In the genomic region with DNA sequence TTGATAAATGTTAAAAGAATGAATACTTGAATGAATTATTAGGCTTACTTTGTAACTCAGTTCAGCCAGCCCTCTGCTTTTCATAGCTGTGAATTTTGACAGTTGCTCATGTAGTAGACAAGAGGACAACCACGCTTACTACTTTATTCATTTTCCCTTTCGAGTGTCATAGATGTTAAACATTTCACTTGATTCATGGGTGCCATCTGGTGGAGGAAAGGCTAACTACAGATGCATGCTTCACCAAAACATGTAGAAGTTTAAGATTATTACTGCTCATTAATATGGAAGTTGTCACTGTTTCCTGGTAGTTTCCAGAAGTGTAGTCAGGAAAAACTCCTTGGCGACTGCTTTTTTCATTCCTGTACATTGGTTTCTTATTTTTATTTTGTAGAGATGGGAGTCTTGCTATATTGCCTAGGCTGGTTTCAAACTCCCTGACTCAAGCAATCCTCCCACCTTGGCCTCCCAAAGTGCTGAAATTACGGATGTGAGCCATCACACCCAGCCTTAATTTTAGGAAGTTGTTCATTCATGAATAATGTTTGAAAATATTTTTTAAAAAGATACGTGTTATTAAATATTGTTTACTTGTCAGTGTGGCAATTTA, we compare ENCODE assay signal across 8 cellular contexts.
DNase-seq lines count a peak whose midpoint lies in the region; ATAC-seq and TF ChIP-seq lines count a peak whose summit lies in the region.

No MANE protein-coding gene starts in this region.

- no peaks in the 10 kb centered on the region for H3K36me3 Mint-ChIP-seq in central memory CD8-positive, alpha-beta T cell (ENCODE audit: insufficient read depth)

- peak in 1 of 3 donors; percentile 72 for TF ChIP-seq CTCF in lower leg skin (IDR thresholded peaks at IDR 0.05)

- no peak overlapping the region for H3K27ac Mint-ChIP-seq in central memory CD8-positive, alpha-beta T cell (ENCODE audit: low read depth)

- peak; percentile 23 for DNase-seq in activated CD4-positive, CD25-positive, alpha-beta regulatory T cell treated with anti-CD3 and anti-CD28 coated beads, Interleukin-2, amount 50 U/mL, for 16 hours (ENCODE audit: low read depth, low spot score)
- DNase-seq in activated CD4-positive, CD25-positive, alpha-beta regulatory T cell (lab: John Stamatoyannopoulos, UW) = no peak
- peak; percentile 61 for DNase-seq in T-helper 9 cell
- peak; percentile 54 to 58 for DNase-seq in central memory CD8-positive, alpha-beta T cell (ENCODE audit: low spot score in 2 of 2)
- peak; percentile 85 to 90 for DNase-seq in lower leg skin (ENCODE audit: low spot score in 2 of 2)
- peak; percentile 70 for DNase-seq in stimulated activated CD8-positive, alpha-beta memory T cell treated with anti-CD3 and anti-CD28 coated beads, Interleukin-15, amount 100 ng/mL, for 1 hour (ENCODE audit: low read depth)
- DNase-seq in DMS79 (lab: John Stamatoyannopoulos, UW) = no peak

- no peak overlapping the region for H3K4me3 Mint-ChIP-seq in central memory CD8-positive, alpha-beta T cell

- H3K4me3 ChIP-seq in lower leg skin (ENCODE audit: low read depth, poor library complexity, severe bottlenecking) = no peak overlapping the region

- no peaks in the 10 kb centered on the region for H3K27me3 Mint-ChIP-seq in central memory CD8-positive, alpha-beta T cell

- H3K9me3 Mint-ChIP-seq in central memory CD8-positive, alpha-beta T cell = no peaks in the 10 kb centered on the region

- ATAC-seq in HG03135 (IDR thresholded peaks at IDR 0.05; ENCODE audit: unreplicated experiment) = peak; percentile 85
- ATAC-seq in central memory CD8-positive, alpha-beta T cell (replicated peaks; ENCODE audit: extremely low read depth, poor library complexity, severe bottlenecking) = peak; percentile 72

- intact Hi-C loops in lower leg skin (cut with DNase I; ENCODE audit: low total_unique reads) = loop anchor here (5.0 to 10.0 kb wide), 2 partner anchors 235 to 483 kb away; no protein-coding TSS in a partner anchor

- TF ChIP-seq POLR2A in lower leg skin (IDR thresholded peaks at IDR 0.05) = no peak

- H3K4me1 Mint-ChIP-seq in central memory CD8-positive, alpha-beta T cell = no peaks in the 10 kb centered on the region

- 27 to 33% methylated on average over 5 of the region's 5 CpGs for WGBS in lower leg skin, 2 donors

Comparison
In these comparisons a context has a peak if more than half of its experiments do, and no peak if none do; other contexts are left out.
1. DNase-seq: peak in activated CD4-positive, CD25-positive, alpha-beta regulatory T cell treated with anti-CD3 and anti-CD28 coated beads, Interleukin-2, amount 50 U/mL, for 16 hours (single experiment), T-helper 9 cell (single experiment), central memory CD8-positive, alpha-beta T cell (2 of 2), lower leg skin (2 of 2) and stimulated activated CD8-positive, alpha-beta memory T cell treated with anti-CD3 and anti-CD28 coated beads, Interleukin-15, amount 100 ng/mL, for 1 hour (single experiment); none in activated CD4-positive, CD25-positive, alpha-beta regulatory T cell (0 of 4) and DMS79 (single experiment).